In genomic region chrX:133005616-133006015, GRCh38 we compare ENCODE assay signal across 24 cellular contexts. TPM values are rescaled to one million over a fixed set of nuclear protein-coding genes. Genes with fewer than 3 reads are reported as not detected.
"Had no signal": no experiment of that assay in that cellular context is flagged by ENCODE, and none has a peak within 500 bp of the region (broad histone marks: within the 10 kb centered on the region; RNA-seq: fewer than 3 reads in every experiment).

No MANE protein-coding gene starts in this region.

- H3K27ac ChIP-seq: KMS-11 had no signal

- H3K9ac ChIP-seq: KMS-11 had no signal

- H3K9me3 ChIP-seq: MG63 had no signal

- H3K36me3 ChIP-seq: MG63 had no signal

- H3K27me3 ChIP-seq: MG63 had no signal

- H3K4me2 ChIP-seq: KMS-11 had no signal

- H3K4me3 ChIP-seq: MG63 had no signal

- DNase-seq: KG1, MG63, NCI-H1048, NCI-H1092, NCI-H1105, NCI-H1105 treated with DMSO at 0.1 percent for 48 hours, NCI-H1436, NCI-H1436 treated with DMSO at 0.1 percent for 48 hours, NCI-H1694, NCI-H187, NCI-H187 treated with DMSO at 0.1 percent for 48 hours, NCI-H2029, NCI-H2081, NCI-H2081 treated with DMSO at 0.1 percent for 48 hours, NCI-H2107, NCI-H2171, NCI-H2227 treated with DMSO at 0.1 percent for 48 hours, NCI-H226, NCI-H446, NCI-H446 treated with DMSO at 0.1 percent for 48 hours, NCI-H510A had no signal

RNA-seq across cellular contexts. Expression of gene HS6ST2, which starts 47.2 kb away (rescaled TPM):
- total RNA-seq: LHCN-M2, M059J had no signal
